8 cellular contexts compared by ENCODE assay signal in genomic region chr6:10412948-10413849, GRCh38. TPM values are rescaled to one million over a fixed set of nuclear protein-coding genes. Genes with fewer than 3 reads are reported as not detected.
A peak's percentile ranks its signal among the peaks of the same experiment; 100 is the strongest.
DNase-seq lines count a peak whose midpoint lies in the region; ATAC-seq and TF ChIP-seq lines count a peak whose summit lies in the region.

No MANE protein-coding gene starts in this region.

- no peak for TF ChIP-seq CTCF in C4-2B (conservative IDR thresholded peaks at IDR 0.05)
- no peak for TF ChIP-seq CTCF in cardiac fibroblast (IDR thresholded peaks at IDR 0.05; ENCODE audit: low read depth, low read length)
- TF ChIP-seq CTCF in mucosa of descending colon (IDR thresholded peaks at IDR 0.05) = no peak

- ATAC-seq in GM19395 (IDR thresholded peaks at IDR 0.05; ENCODE audit: unreplicated experiment) (peak; percentile 17), mucosa of descending colon (peak; percentile 61), HG03097 (IDR thresholded peaks at IDR 0.05; ENCODE audit: low FRiP score, unreplicated experiment) (no peak)

- H3K4me3 ChIP-seq in cardiac fibroblast (replicated peaks in 1 of 2; ENCODE audit: low read depth in 2 of 2, low read length in 2 of 2) (peak overlapping the region; percentile 61 to 63), mucosa of descending colon (no peak overlapping the region)

- H3K27ac ChIP-seq in C4-2B = peak overlapping the region; percentile 71

- intact Hi-C loops in mucosa of descending colon (cut with DNase I, micrococcal nuclease) = no loop called here

- H3K36me3 ChIP-seq in mucosa of descending colon (ENCODE audit: low read depth) = no peaks in the 10 kb centered on the region

- peak; percentile 58 for DNase-seq in M059J (ENCODE audit: low read depth)
- no peak for DNase-seq in cardiac fibroblast (ENCODE audit: low read depth in 2 of 2)
- peak in 1 of 3 donors; percentile 31 for DNase-seq in mucosa of descending colon
- no peak for DNase-seq in putamen (ENCODE audit: low spot score)
- no peak for DNase-seq in GF-D8 (lab: John Stamatoyannopoulos, UW)

- H3K4me1 ChIP-seq in mucosa of descending colon (ENCODE audit: low read depth) = peaks cover 14% of the 10 kb centered on the region

- H3K9me3 ChIP-seq in mucosa of descending colon = no peaks in the 10 kb centered on the region

RNA-seq across cellular contexts. Expression of gene TFAP2A, which starts 1.7 kb away (rescaled TPM):
- 10.8 and 26.6 TPM in 2 replicates for total RNA-seq in M059J (2014; rRNA removed; shearing (Covaris generic))
- under 1 TPM; 0.09 to 0.98 (median 0.53) TPM for total RNA-seq in mucosa of descending colon
